17 cellular contexts compared by ENCODE assay signal in the genomic region with DNA sequence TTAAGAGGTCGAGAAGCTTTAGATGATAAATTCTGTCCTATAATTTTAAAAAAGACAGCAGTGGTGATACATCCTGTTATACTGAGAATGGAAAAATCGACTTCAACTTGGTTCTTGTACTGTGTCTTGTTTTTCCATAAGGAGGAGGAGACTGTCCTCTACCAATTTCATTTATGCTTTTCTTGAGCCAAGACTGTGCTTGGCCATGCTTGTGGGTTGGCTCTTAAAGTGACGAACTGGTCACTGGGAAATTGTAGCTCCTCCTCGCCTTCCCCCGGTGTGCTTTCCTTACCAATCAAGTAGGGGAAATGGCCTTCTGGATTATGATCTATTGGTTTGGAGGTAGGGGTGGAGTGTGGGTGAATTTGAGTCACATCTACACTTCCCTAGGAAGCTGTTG.
DNase-seq lines count a peak whose midpoint lies in the region; ATAC-seq, FAIRE-seq and TF ChIP-seq lines count a peak whose summit lies in the region.
"Had no signal": no experiment of that assay in that cellular context is flagged by ENCODE, and none has a peak within 500 bp of the region (broad histone marks: within the 10 kb centered on the region; RNA-seq: fewer than 3 reads in every experiment).

No MANE protein-coding gene starts in this region.

- in situ Hi-C loops in brain microvascular endothelial cell (cut with HindIII; ENCODE audit: low pct_ligation_motif_present, low sequenced_read_pairs) = no loop called here

- ATAC-seq in left lung = peak; percentile 56
- no peak for ATAC-seq in HG02973 (IDR thresholded peaks at IDR 0.05; ENCODE audit: unreplicated experiment)
- ATAC-seq: activated T-cell treated with anti-CD3 and anti-CD28 coated beads, Interleukin-2, amount 50 U/mL, for 4 hours had no signal

- TF ChIP-seq CTCF in brain microvascular endothelial cell (IDR thresholded peaks at IDR 0.05; ENCODE audit: low read depth, low read length, missing control alignments) (no peak), left lung (IDR thresholded peaks at IDR 0.05) (no peak)

- FAIRE-seq in HTR-8/SVneo (lab: Jason Lieb, UNC) = peak; percentile 48
- FAIRE-seq: pancreas had no signal

- no peak overlapping the region for H2AFZ ChIP-seq in ACC112 (ENCODE audit: low read length, unreplicated experiment)

- H3K9me3 ChIP-seq in left lung = peaks cover 0 to 4% of the 10 kb centered on the region in 2 donors
- H3K9me3 ChIP-seq: pancreas, vagina had no signal

- H3K4me1 ChIP-seq in ACC112 (ENCODE audit: control insufficient read depth, insufficient read depth, low read length, unreplicated experiment) (peaks cover 15% of the 10 kb centered on the region), left lung (peaks cover 0 to 4% of the 10 kb centered on the region in 2 donors)
- H3K4me1 ChIP-seq: pancreas, spleen had no signal

- no peaks in the 10 kb centered on the region for H3K79me2 ChIP-seq in ACC112 (ENCODE audit: control insufficient read depth, insufficient read depth, low read length, unreplicated experiment)

- no peak overlapping the region for H3K4me3 ChIP-seq in ACC112 (ENCODE audit: low read depth, low read length)
- no peak overlapping the region for H3K4me3 ChIP-seq in brain microvascular endothelial cell (ENCODE audit: low read depth, low read length)
- H3K4me3 ChIP-seq in left lung = no peak overlapping the region
- H3K4me3 ChIP-seq: pancreas, spleen, vagina had no signal

- H3K27ac ChIP-seq in ACC112 (ENCODE audit: low read depth, low read length) (peak overlapping the region; percentile 21; the same call in 1 of the 2 replicates), brain microvascular endothelial cell (peak overlapping the region; percentile 13), left lung (peak overlapping the region in 1 of 2 donors; percentile 20)
- H3K27ac ChIP-seq: pancreas, spleen, vagina had no signal

- DNase-seq in HTR-8/SVneo (ENCODE audit: insufficient read length, low spot score) (no peak), brain microvascular endothelial cell (no peak), left lung (no peak), epidermal melanocyte (ENCODE audit: insufficient read length, low spot score) (no peak), NCI-H2196 treated with DMSO at 0.1 percent for 48 hours (lab: John Stamatoyannopoulos, UW; ENCODE audit: unreplicated experiment) (no peak)
- DNase-seq in effector CD4-positive, alpha-beta T cell = no peak
- DNase-seq: activated CD4-positive, alpha-beta T cell treated with anti-CD3 and anti-CD28 coated beads for 4 hours; activated T-cell treated with anti-CD3 and anti-CD28 coated beads, Interleukin-2, amount 50 U/mL, for 4 hours; amygdala; hippocampal formation; NCI-H1105; pancreas; spleen; stimulated activated naive CD4-positive, alpha-beta T cell had no signal

- intact Hi-C loops in left lung (cut with DNase I) = no loop called here

- no peaks in the 10 kb centered on the region for H3K27me3 ChIP-seq in ACC112 (ENCODE audit: insufficient read depth, low read length)
- H3K27me3 ChIP-seq in brain microvascular endothelial cell (replicated peaks) = no peaks in the 10 kb centered on the region
- H3K27me3 ChIP-seq in left lung = no peaks in the 10 kb centered on the region
- H3K27me3 ChIP-seq: pancreas, spleen, vagina had no signal

- no peaks in the 10 kb centered on the region for H3K36me3 ChIP-seq in ACC112 (ENCODE audit: insufficient read depth, low read length)
- no peaks in the 10 kb centered on the region for H3K36me3 ChIP-seq in brain microvascular endothelial cell (replicated peaks)
- no peaks in the 10 kb centered on the region for H3K36me3 ChIP-seq in left lung
- H3K36me3 ChIP-seq: pancreas, spleen, vagina had no signal
